ENCODE assay signal across 8 cellular contexts in the genomic region with DNA sequence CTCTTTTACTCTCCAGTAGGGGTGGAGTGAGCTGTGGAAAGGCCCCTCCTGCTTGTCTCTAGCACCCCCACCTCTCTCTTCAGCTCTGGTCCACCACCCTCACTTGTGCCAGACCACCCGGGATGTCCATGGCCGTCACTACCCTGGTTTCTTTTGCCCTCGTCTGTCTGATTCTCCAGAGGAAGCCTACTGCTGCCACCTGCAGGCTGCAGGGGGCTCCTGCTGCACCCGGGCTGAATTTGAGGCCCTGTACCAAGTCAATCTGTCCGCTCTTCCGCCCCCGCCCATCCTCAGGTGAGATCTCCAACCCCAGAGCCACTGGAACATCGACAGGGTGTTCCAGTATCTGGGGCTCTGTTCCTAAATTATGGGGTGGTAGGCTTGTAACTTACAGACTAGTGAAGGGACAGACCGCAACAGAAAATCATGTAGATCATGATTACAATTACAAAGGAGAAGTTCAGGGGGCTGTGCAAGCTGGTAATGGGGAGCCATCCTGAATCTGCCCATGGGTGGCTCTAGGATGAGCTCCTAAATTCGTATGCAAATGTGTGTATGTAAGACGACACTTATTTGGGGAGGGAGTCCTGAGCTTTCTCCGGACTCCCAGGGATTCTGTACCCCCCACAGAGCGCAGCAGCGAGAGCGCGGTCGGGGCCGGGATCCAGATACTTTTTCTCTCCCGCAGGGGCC. TPM values are rescaled to one million over a fixed set of nuclear protein-coding genes. Genes with fewer than 3 reads are reported as not detected.
DNase-seq lines count a peak whose midpoint lies in the region; ATAC-seq and TF ChIP-seq lines count a peak whose summit lies in the region.

No MANE protein-coding gene starts in this region.

- no peaks in the 10 kb centered on the region for H3K9me3 Mint-ChIP-seq in chondrocyte (ENCODE audit: low read depth)

- peak; percentile 34 for ATAC-seq in GM18861 (IDR thresholded peaks at IDR 0.05; ENCODE audit: unreplicated experiment)
- peak; percentile 37 for ATAC-seq in HG03432 (IDR thresholded peaks at IDR 0.05; ENCODE audit: unreplicated experiment)

- H3K4me3 Mint-ChIP-seq in chondrocyte (ENCODE audit: unreplicated experiment), result peak overlapping the region; percentile 83

- peak overlapping the region; percentile 83 for H3K27ac Mint-ChIP-seq in chondrocyte (ENCODE audit: unreplicated experiment)

- DNase-seq in NCI-H446 treated with DMSO at 0.1 percent for 48 hours (lab: John Stamatoyannopoulos, UW) (peak; percentile 52), chondrocyte (ENCODE audit: low spot score) (no peak), kidney tubule cell (ENCODE audit: low spot score) (peak; percentile 89)
- peak; percentile 68 for DNase-seq in activated CD4-positive, alpha-beta T cell treated with anti-CD3 and anti-CD28 coated beads for 1 hour
- DNase-seq in stimulated activated CD4-positive, alpha-beta T cell treated with anti-CD3 and anti-CD28 coated beads, Interleukin-1b, Interleukin-23, amount 100 ng/mL, for 1 hour (ENCODE audit: low read depth in 2 of 2), result peak; percentile 60 to 72

- peaks cover 2% of the 10 kb centered on the region for H3K36me3 Mint-ChIP-seq in chondrocyte (ENCODE audit: low read depth)

- peak overlapping the region; percentile 71 for H3K27ac ChIP-seq in 22Rv1

- TF ChIP-seq CTCF in 22Rv1 (IDR thresholded peaks at IDR 0.05) (peak; percentile 96), chondrocyte (IDR thresholded peaks at IDR 0.05) (peak; percentile 91)

- no peaks in the 10 kb centered on the region for H3K27me3 Mint-ChIP-seq in chondrocyte (ENCODE audit: low read depth)

- peaks cover 32% of the 10 kb centered on the region for H3K4me1 Mint-ChIP-seq in chondrocyte (ENCODE audit: low read depth)

RNA-seq across cellular contexts. Expression of gene UNC45A, which starts 0.7 kb away (rescaled TPM):
- total RNA-seq in chondrocyte, result 70.9 to 85.7 TPM (median 73.2 TPM) in 3 replicates

RNA-seq across cellular contexts. Expression of gene HDDC3, which starts 2.1 kb away (rescaled TPM):
- 10.5 to 12.2 TPM (median 10.8 TPM) in 3 replicates for total RNA-seq in chondrocyte

RNA-seq across cellular contexts. Expression of gene RCCD1, which starts 20.3 kb away (rescaled TPM):
- total RNA-seq in chondrocyte, result 13.2 to 14.3 TPM (median 14.2 TPM) in 3 replicates

RNA-seq across cellular contexts. Expression of gene MAN2A2, which starts 31.3 kb away (rescaled TPM):
- 49.4 to 57.0 TPM (median 51.4 TPM) in 3 replicates for total RNA-seq in chondrocyte

RNA-seq across cellular contexts. Expression of gene FES, which starts 50.1 kb away (rescaled TPM):
- total RNA-seq in chondrocyte, result 2.4 to 2.7 TPM (median 2.4 TPM) in 3 replicates
